In the genomic region with DNA sequence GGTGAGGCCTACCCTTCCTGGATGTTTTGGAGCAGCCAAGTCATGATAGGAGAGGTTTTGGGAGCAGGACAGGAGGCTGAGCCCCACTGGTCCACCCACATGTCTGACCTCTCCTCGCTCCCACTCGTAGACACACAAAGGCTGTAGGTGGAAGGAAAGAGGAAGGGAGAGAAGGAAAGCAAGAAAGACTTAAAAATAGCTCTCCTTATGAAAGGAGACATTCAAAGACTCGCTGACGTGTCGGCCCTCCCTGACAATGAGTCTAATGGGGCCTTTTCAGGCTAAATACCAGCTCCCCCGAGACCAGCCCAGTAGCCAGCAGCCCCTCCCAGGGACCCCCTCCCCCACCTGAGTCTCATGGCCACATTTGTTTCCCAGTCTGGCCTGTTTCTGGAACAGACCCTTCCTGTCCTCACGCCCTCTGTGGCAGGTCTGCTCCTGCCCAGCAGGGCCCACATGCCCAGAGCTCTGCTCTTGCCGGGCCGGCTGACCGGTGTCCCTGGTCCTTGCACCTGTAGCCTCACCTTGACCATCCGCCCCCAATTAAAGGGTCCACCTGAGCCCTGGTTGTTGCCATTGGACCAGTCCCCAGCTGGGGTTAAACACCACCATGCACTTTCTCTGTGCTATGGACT, we compare ENCODE assay signal across 15 cellular contexts.
"Had no signal": no experiment of that assay in that cellular context is flagged by ENCODE, and none has a peak within 500 bp of the region (broad histone marks: within the 10 kb centered on the region; RNA-seq: fewer than 3 reads in every experiment).

No MANE protein-coding gene starts in this region.

- H3K9me3 Mint-ChIP-seq: activated naive CD8-positive, alpha-beta T cell treated with anti-CD3 and anti-CD28 coated beads for 36 hours had no signal

- H3K4me3 Mint-ChIP-seq: activated naive CD8-positive, alpha-beta T cell treated with anti-CD3 and anti-CD28 coated beads for 36 hours; naive B cell had no signal

- H3K27me3 Mint-ChIP-seq: activated naive CD8-positive, alpha-beta T cell treated with anti-CD3 and anti-CD28 coated beads for 36 hours had no signal

- H3K36me3 ChIP-seq: brain microvascular endothelial cell, thyroid gland had no signal

- ATAC-seq: activated CD4-positive, CD25-positive, alpha-beta regulatory T cell treated with anti-CD3 and anti-CD28 coated beads, Interleukin-2, amount 50 U/mL, for 24 hours; left cardiac atrium had no signal

- H3K27me3 ChIP-seq: brain microvascular endothelial cell, esophagus muscularis mucosa, thyroid gland had no signal

- DNase-seq: activated CD4-positive, alpha-beta T cell treated with anti-CD3 and anti-CD28 coated beads, Interleukin-2, amount 50 U/mL, for 4 hours; activated effector memory CD4-positive, alpha-beta T cell treated with anti-CD3 and anti-CD28 coated beads, Interleukin-2, amount 50 U/mL, for 16 hours; activated naive CD8-positive, alpha-beta T cell treated with anti-CD3 and anti-CD28 coated beads for 36 hours; activated T-cell treated with anti-CD3 and anti-CD28 coated beads, Interleukin-2, amount 50 U/mL, for 1 hour; brain microvascular endothelial cell; cerebellar nuclear complex; head of caudate nucleus; left cardiac atrium; naive B cell; stimulated activated CD4-positive, alpha-beta T cell treated with anti-CD3 and anti-CD28 coated beads, Interleukin-4, amount 100 ng/mL, for 4 hours; T-helper 2 cell; thyroid gland had no signal

- H3K4me3 ChIP-seq: esophagus muscularis mucosa, thyroid gland had no signal

- H3K36me3 Mint-ChIP-seq: activated naive CD8-positive, alpha-beta T cell treated with anti-CD3 and anti-CD28 coated beads for 36 hours; naive B cell had no signal

- H3K4me1 Mint-ChIP-seq: activated naive CD8-positive, alpha-beta T cell treated with anti-CD3 and anti-CD28 coated beads for 36 hours; naive B cell had no signal

- FAIRE-seq: endometrium had no signal

- H3K27ac ChIP-seq: brain microvascular endothelial cell, esophagus muscularis mucosa, thyroid gland had no signal

- H3K9me3 ChIP-seq: esophagus muscularis mucosa, thyroid gland had no signal

- H3K27ac Mint-ChIP-seq: activated naive CD8-positive, alpha-beta T cell treated with anti-CD3 and anti-CD28 coated beads for 36 hours; naive B cell had no signal
